Comparison of ENCODE assay signal across 1 cellular context in genomic region chr7:108103566-108104298, GRCh38.
TF ChIP-seq lines count a peak whose summit lies in the region.

No MANE protein-coding gene starts in this region.

TF ChIP-seq in K562, 482 proteins besides CTCF, POLR2A, EP300 and RAD21 (continued from another document and continues in another):
- peak; percentile 77 for TF ChIP-seq ZNF592 (IDR thresholded peaks at IDR 0.05)
- TF ChIP-seq FOXK1 (CRISPR knock-in tag; IDR thresholded peaks at IDR 0.05; ENCODE audit: borderline replicate concordance) = no peak
- TF ChIP-seq RBM14 (IDR thresholded peaks at IDR 0.05; ENCODE audit: borderline replicate concordance, insufficient read depth, low read depth, low read length) = no peak
- TF ChIP-seq HNRNPL (IDR thresholded peaks at IDR 0.05; ENCODE audit: low read depth, low read length) = no peak
- no peak for TF ChIP-seq SAFB (IDR thresholded peaks at IDR 0.05; ENCODE audit: borderline replicate concordance, low read depth, low read length)
- TF ChIP-seq CTBP1 (IDR thresholded peaks at IDR 0.05; ENCODE audit: borderline replicate concordance) = no peak; the same call in 1 of the 2 replicates
- no peak for TF ChIP-seq CEBPG (CRISPR knock-in tag; IDR thresholded peaks at IDR 0.05)
- 0 out of 4 replicates have a peak, but pooled peaks of 1 of the 2 experiments have one; percentile 5 for TF ChIP-seq CEBPG (tag; conservative IDR thresholded peaks at IDR 0.05 in 1 of 2, IDR thresholded peaks at IDR 0.05 in 1 of 2)
- no peak for TF ChIP-seq CHD1 (IDR thresholded peaks at IDR 0.05; ENCODE audit: low read length)
- no peak for TF ChIP-seq ZNF778 (CRISPR knock-in tag; IDR thresholded peaks at IDR 0.05)
- no peak for TF ChIP-seq ZC3H11A (IDR thresholded peaks at IDR 0.05; ENCODE audit: low read depth, low read length)
- TF ChIP-seq TSC22D4 (tag; IDR thresholded peaks at IDR 0.05) = no peak
- TF ChIP-seq ZBTB49 (CRISPR knock-in tag; IDR thresholded peaks at IDR 0.05; ENCODE audit: borderline replicate concordance) = no peak
- TF ChIP-seq NUFIP1 (IDR thresholded peaks at IDR 0.05; ENCODE audit: partially characterized antibody) = no peak
- no peak for TF ChIP-seq ZNF384 (IDR thresholded peaks at IDR 0.05; ENCODE audit: low read depth, low read length)
- TF ChIP-seq CREB3L1 (IDR thresholded peaks at IDR 0.05; ENCODE audit: borderline replicate concordance, low read depth) = no peak
- TF ChIP-seq E2F1 (CRISPR knock-in tag; IDR thresholded peaks at IDR 0.05) = no peak
- TF ChIP-seq ZNF75A (CRISPR knock-in tag; IDR thresholded peaks at IDR 0.05) = no peak
- peak; percentile 75 for TF ChIP-seq TEAD4 (IDR thresholded peaks at IDR 0.05; ENCODE audit: low read length)
- TF ChIP-seq TEAD4 (CRISPR knock-in tag; IDR thresholded peaks at IDR 0.05; ENCODE audit: borderline replicate concordance) = no peak
- TF ChIP-seq THRAP3 (IDR thresholded peaks at IDR 0.05; ENCODE audit: borderline replicate concordance) = no peak; the same call in 1 of the 2 replicates
- peak; percentile 60 for TF ChIP-seq RBBP5 (IDR thresholded peaks at IDR 0.05; ENCODE audit: borderline replicate concordance, insufficient read depth, low read length, poor library complexity, severe bottlenecking)
- no peak for TF ChIP-seq GTF2B (IDR thresholded peaks at IDR 0.05; ENCODE audit: extremely low read depth, insufficient read length)
- no peak for TF ChIP-seq CBX2 (IDR thresholded peaks at IDR 0.05; ENCODE audit: insufficient read depth, low read length, poor library complexity, severe bottlenecking)
- TF ChIP-seq HDAC6 (IDR thresholded peaks at IDR 0.05; ENCODE audit: low read depth, low read length) = no peak
- TF ChIP-seq TCF3 (CRISPR knock-in tag; IDR thresholded peaks at IDR 0.05) = peak; percentile 73
- TF ChIP-seq CCNT2 (IDR thresholded peaks at IDR 0.05; ENCODE audit: borderline replicate concordance, extremely low read depth, insufficient read length, low read depth, low read length) = peak; percentile 55
- TF ChIP-seq MCM7 (IDR thresholded peaks at IDR 0.05) = no peak
- TF ChIP-seq ZNF212 (CRISPR knock-in tag; IDR thresholded peaks at IDR 0.05) = no peak
- TF ChIP-seq CHD4 (IDR thresholded peaks at IDR 0.05; ENCODE audit: insufficient read depth, insufficient replicate concordance, low read depth, low read length, poor library complexity, severe bottlenecking) = no peak
- peak; percentile 28; the same call in 1 of the 2 replicates for TF ChIP-seq NFE2L1 (tag; IDR thresholded peaks at IDR 0.05; ENCODE audit: borderline replicate concordance, low read depth)
- no peak for TF ChIP-seq CSDE1 (IDR thresholded peaks at IDR 0.05)
- no peak for TF ChIP-seq ESRRB (CRISPR knock-in tag; IDR thresholded peaks at IDR 0.05; ENCODE audit: borderline replicate concordance)
- no peak for TF ChIP-seq ZNF12 (CRISPR knock-in tag; IDR thresholded peaks at IDR 0.05)
- TF ChIP-seq JUNB (CRISPR knock-in tag; conservative IDR thresholded peaks at IDR 0.05) = no peak
- peak; percentile 54; the same call in 1 of the 2 replicates for TF ChIP-seq HEY1 (CRISPR knock-in tag; IDR thresholded peaks at IDR 0.05; ENCODE audit: borderline replicate concordance)
- no peak for TF ChIP-seq MEF2A (IDR thresholded peaks at IDR 0.05; ENCODE audit: control insufficient read depth, low read depth, low read length)
- peak in 1 of 2 experiments; percentile 73; a peak in 2 of 4 replicates for TF ChIP-seq ZNF318 (IDR thresholded peaks at IDR 0.05; ENCODE audit: borderline replicate concordance in 1 of 2, low read depth in 1 of 2)
- TF ChIP-seq MAZ (CRISPR knock-in tag; conservative IDR thresholded peaks at IDR 0.05 in 1 of 2, IDR thresholded peaks at IDR 0.05 in 1 of 2) = peak in 1 of 2 experiments; percentile 28; a peak in 1 of 4 replicates
- no peak for TF ChIP-seq SNIP1 (IDR thresholded peaks at IDR 0.05; ENCODE audit: low read depth)
- no peak for TF ChIP-seq BCOR (IDR thresholded peaks at IDR 0.05)
- TF ChIP-seq ZNF431 (CRISPR knock-in tag; IDR thresholded peaks at IDR 0.05) = no peak
